In genomic region chr7:2558620-2559282, GRCh38 we compare ENCODE assay signal across 8 cellular contexts. TPM values are rescaled to one million over a fixed set of nuclear protein-coding genes. Genes with fewer than 3 reads are reported as not detected.
DNase-seq lines count a peak whose midpoint lies in the region; ATAC-seq and TF ChIP-seq lines count a peak whose summit lies in the region.

A gene with protein sequence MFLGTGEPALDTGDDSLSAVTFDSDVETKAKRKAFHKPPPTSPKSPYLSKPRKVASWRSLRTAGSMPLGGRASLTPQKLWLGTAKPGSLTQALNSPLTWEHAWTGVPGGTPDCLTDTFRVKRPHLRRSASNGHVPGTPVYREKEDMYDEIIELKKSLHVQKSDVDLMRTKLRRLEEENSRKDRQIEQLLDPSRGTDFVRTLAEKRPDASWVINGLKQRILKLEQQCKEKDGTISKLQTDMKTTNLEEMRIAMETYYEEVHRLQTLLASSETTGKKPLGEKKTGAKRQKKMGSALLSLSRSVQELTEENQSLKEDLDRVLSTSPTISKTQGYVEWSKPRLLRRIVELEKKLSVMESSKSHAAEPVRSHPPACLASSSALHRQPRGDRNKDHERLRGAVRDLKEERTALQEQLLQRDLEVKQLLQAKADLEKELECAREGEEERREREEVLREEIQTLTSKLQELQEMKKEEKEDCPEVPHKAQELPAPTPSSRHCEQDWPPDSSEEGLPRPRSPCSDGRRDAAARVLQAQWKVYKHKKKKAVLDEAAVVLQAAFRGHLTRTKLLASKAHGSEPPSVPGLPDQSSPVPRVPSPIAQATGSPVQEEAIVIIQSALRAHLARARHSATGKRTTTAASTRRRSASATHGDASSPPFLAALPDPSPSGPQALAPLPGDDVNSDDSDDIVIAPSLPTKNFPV (plus strand): TSS chr7:2558979. CDS start chr7:2559182, 203 bp downstream.

- ATAC-seq in GM19351 (IDR thresholded peaks at IDR 0.05; ENCODE audit: unreplicated experiment) (peak; percentile 53), HG03558 (IDR thresholded peaks at IDR 0.05; ENCODE audit: extremely low read depth, unreplicated experiment) (peak; percentile 52), lung (ENCODE audit: insufficient read depth, low FRiP score) (peak; percentile 78)

- H3K27me3 ChIP-seq in BJ (ENCODE audit: control insufficient read depth, insufficient read depth, low read length) (no peaks in the 10 kb centered on the region), lung (ENCODE audit: control insufficient read depth, insufficient read depth) (no peaks in the 10 kb centered on the region)

- DNase-seq in BJ (ENCODE audit: low read depth) = no peak
- DNase-seq in NK-92 (lab: John Stamatoyannopoulos, UW; ENCODE audit: unreplicated experiment) = peak; percentile 19
- DNase-seq in activated CD8-positive, alpha-beta memory T cell treated with anti-CD3 and anti-CD28 coated beads for 24 hours = peak; percentile 97
- peak; percentile 76 for DNase-seq in effector CD8-positive, alpha-beta T cell (lab: John Stamatoyannopoulos, UW)
- peak; percentile 94 for DNase-seq in lung (ENCODE audit: low spot score)
- DNase-seq in stimulated activated CD4-positive, alpha-beta T cell treated with anti-CD3 and anti-CD28 coated beads, TNF-alpha, amount 100 ng/mL, for 24 hours (ENCODE audit: low read depth in 3 of 3) = peak; percentile 75 to 92 (median 88)

- POLR2A ChIA-PET in BJ (lab: Charles Lee) = no interaction called here

- H3K9me3 ChIP-seq in lung (ENCODE audit: control insufficient read depth in 2 of 2, insufficient read depth in 1 of 2, low read length in 1 of 2) = no peaks in the 10 kb centered on the region

- H3K27ac ChIP-seq in lung (ENCODE audit: low read depth in 1 of 2, low read length in 1 of 2) = peak within 1 kb of the TSS; percentile 65 to 77

- TF ChIP-seq CTCF in BJ (IDR thresholded peaks at IDR 0.05; ENCODE audit: insufficient read depth, low read depth, low read length) (no peak), lung (IDR thresholded peaks at IDR 0.05; ENCODE audit: control extremely low read depth, extremely low read depth) (peak; percentile 17)

- 2 to 3% methylated on average over 62 to 67 of the region's 67 CpGs for WGBS in lung, 2 donors

- H3K4me3 ChIP-seq in BJ (ENCODE audit: low read depth, low read length) (peak within 1 kb of the TSS; percentile 69), lung (peak within 1 kb of the TSS; percentile 94)

- peaks cover 0 to 13% of the 10 kb centered on the region in 2 donors for H3K4me1 ChIP-seq in lung (ENCODE audit: control insufficient read depth in 2 of 2, insufficient read depth in 2 of 2, low read length in 2 of 2)

- CTCF ChIA-PET in BJ (lab: Yijun Ruan, JAX) = interaction anchor here (1.3 to 1.6 kb wide), 3 partner anchors 80 to 151 kb away, joined by 6 to 7 read pairs (median 6); no protein-coding TSS in a partner anchor

- no peaks in the 10 kb centered on the region for H3K36me3 ChIP-seq in BJ (ENCODE audit: control insufficient read depth, insufficient read depth, low read length)
- peaks cover 0 to 2% of the 10 kb centered on the region in 2 donors for H3K36me3 ChIP-seq in lung (ENCODE audit: control insufficient read depth in 2 of 2, insufficient read depth in 2 of 2, low read length in 2 of 2)

RNA-seq across cellular contexts. Expression of the gene that starts here (rescaled TPM):
- polyA plus RNA-seq in BJ (2011; rRNA removed) = 6.8 and 9.9 TPM in 2 replicates
- 7.5 and 8.6 TPM in 2 replicates for polyA minus RNA-seq in BJ (2011; rRNA and poly(A)+ RNA removed)
- total RNA-seq in lung = 10 to 100 TPM; 20.9 to 29.0 TPM
- 10 to 100 TPM in 1 of 2 donors, 1 to 10 TPM in 1; 8.1 to 11.0 TPM for polyA plus RNA-seq in lung
